ENCODE assay signal across 26 cellular contexts in genomic region chr10:117441366-117441765, GRCh38.
DNase-seq lines count a peak whose midpoint lies in the region; ATAC-seq, FAIRE-seq and TF ChIP-seq lines count a peak whose summit lies in the region.
"Had no signal": no experiment of that assay in that cellular context is flagged by ENCODE, and none has a peak within 500 bp of the region (broad histone marks: within the 10 kb centered on the region; RNA-seq: fewer than 3 reads in every experiment).

No MANE protein-coding gene starts in this region.

- TF ChIP-seq CTCF in PC-9 (conservative IDR thresholded peaks at IDR 0.05), result no peak
- TF ChIP-seq CTCF in bronchial epithelial cell (IDR thresholded peaks at IDR 0.05; ENCODE audit: insufficient read depth, low read length, severe bottlenecking), result no peak
- TF ChIP-seq CTCF in thoracic aorta (IDR thresholded peaks at IDR 0.05), result no peak

- peak; percentile 25 for DNase-seq in NOMO-1 treated with DMSO at 0.1 percent for 48 hours (lab: John Stamatoyannopoulos, UW; ENCODE audit: unreplicated experiment)
- no peak for DNase-seq in NOMO-1 (lab: John Stamatoyannopoulos, UW; ENCODE audit: unreplicated experiment in 2 of 2)
- DNase-seq in PC-9, result no peak
- DNase-seq in bronchial epithelial cell (ENCODE audit: low read depth), result no peak
- DNase-seq in thoracic aorta (ENCODE audit: low spot score), result no peak
- DNase-seq in posterior cingulate gyrus, result no peak
- DNase-seq in sciatic nerve (ENCODE audit: low spot score), result no peak
- no peak for DNase-seq in ureter (ENCODE audit: low spot score)
- DNase-seq: activated CD4-positive, alpha-beta T cell treated with anti-CD3 and anti-CD28 coated beads for 48 hours; activated naive CD4-positive, alpha-beta T cell treated with anti-CD3 and anti-CD28 coated beads, Interleukin-2, amount 10 ng/mL, durations not matched to agents 7 days and 5 days; CD4-positive, alpha-beta memory T cell; effector CD8-positive, alpha-beta T cell; immature natural killer cell; NCI-H1417 treated with DMSO at 0.1 percent for 48 hours; NCI-H2081 treated with DMSO at 0.1 percent for 48 hours; NCI-H2227 treated with DMSO at 0.1 percent for 48 hours; NCI-H526 treated with DMSO at 0.1 percent for 48 hours; pancreas; stimulated activated CD4-positive, alpha-beta T cell treated with anti-CD3 and anti-CD28 coated beads, Interleukin-4, amount 100 ng/mL, for 1 hour; WERI-Rb-1 had no signal

- H4K20me1 ChIP-seq in PC-9 (ENCODE audit: insufficient read depth), result no peaks in the 10 kb centered on the region

- POLR2A ChIA-PET in PC-9 (lab: Charles Lee; ENCODE audit: unreplicated experiment), result no interaction called here

- H3K4me1 ChIP-seq in PC-9 (replicated peaks; ENCODE audit: insufficient read depth), result peaks cover 23% of the 10 kb centered on the region
- peaks cover 13 to 23% of the 10 kb centered on the region in 2 donors for H3K4me1 ChIP-seq in thoracic aorta (ENCODE audit: control insufficient read depth in 1 of 2, low read depth in 2 of 2)
- H3K4me1 ChIP-seq: pancreas had no signal

- H3K27ac ChIP-seq in PC-9, result peak overlapping the region; percentile 58
- H3K27ac ChIP-seq in thoracic aorta, result peak overlapping the region in 1 of 2 donors; percentile 74
- H3K27ac ChIP-seq: 22Rv1, pancreas, upper lobe of left lung, WERI-Rb-1 had no signal

- FAIRE-seq in bronchial epithelial cell (lab: Jason Lieb, UNC), result peak; percentile 96
- FAIRE-seq: colon, HepG2, pancreas had no signal

- peak overlapping the region; percentile 78 for H3K4me2 ChIP-seq in PC-9

- peak overlapping the region; percentile 58; the same call in 1 of the 2 replicates for H2AFZ ChIP-seq in PC-9

- H3K27me3 ChIP-seq in PC-9 (ENCODE audit: insufficient read depth, low read depth), result no peaks in the 10 kb centered on the region
- no peaks in the 10 kb centered on the region for H3K27me3 ChIP-seq in bronchial epithelial cell (ENCODE audit: control insufficient read depth, insufficient read depth, low read length)
- H3K27me3 ChIP-seq in thoracic aorta (replicated peaks; ENCODE audit: insufficient read depth), result no peaks in the 10 kb centered on the region
- H3K27me3 ChIP-seq: pancreas, upper lobe of left lung had no signal

- no TSS peak for BruUV-seq in PC-9 (replicated peaks; lab: Mats Ljungman, UMichigan)

- no peaks in the 10 kb centered on the region for H3K9me2 ChIP-seq in PC-9 (ENCODE audit: insufficient read depth)

- CTCF ChIA-PET in PC-9 (lab: Charles Lee), result no interaction called here

- H3K36me3 ChIP-seq in PC-9 (ENCODE audit: low read depth) (no peaks in the 10 kb centered on the region), bronchial epithelial cell (ENCODE audit: control insufficient read depth, insufficient read depth, low read length) (no peaks in the 10 kb centered on the region), thoracic aorta (no peaks in the 10 kb centered on the region)
- H3K36me3 ChIP-seq: HAP-1, pancreas, upper lobe of left lung, WERI-Rb-1 had no signal

- no peak for ATAC-seq in thoracic aorta (ENCODE audit: insufficient number of reproducible peaks, low FRiP score, low read depth)
- ATAC-seq in sciatic nerve, result no peak
- ATAC-seq: activated T-helper 17 cell treated with anti-CD3 and anti-CD28 coated beads, Interleukin-2, amount 50 U/mL, for 72 hours; HepG2 had no signal

- no peaks in the 10 kb centered on the region for H3K79me2 ChIP-seq in PC-9 (ENCODE audit: low read depth)

- H3F3A ChIP-seq in PC-9 (ENCODE audit: insufficient read depth, low read depth), result peaks cover 21% of the 10 kb centered on the region; the same call in 1 of the 2 replicates

- H3K4me3 ChIP-seq in PC-9 (no peak overlapping the region; the same call in 1 of the 2 replicates), bronchial epithelial cell (ENCODE audit: low read depth, low read length) (no peak overlapping the region), thoracic aorta (peak overlapping the region; percentile 39)
- H3K4me3 ChIP-seq: HAP-1, pancreas, upper lobe of left lung had no signal

- intact Hi-C loops in PC-9 (cut with micrococcal nuclease; ENCODE audit: unreplicated experiment) (loop anchor here (5.0 kb wide), 1 partner anchor 224 kb away; no protein-coding TSS in a partner anchor), posterior cingulate gyrus (cut with DNase I) (loop anchor here (5.0 kb wide), 1 partner anchor 801 kb away; no protein-coding TSS in a partner anchor), sciatic nerve (cut with DNase I) (no loop called here)

- H3K9me3 ChIP-seq in PC-9 (ENCODE audit: insufficient read depth, low read depth) (no peaks in the 10 kb centered on the region), thoracic aorta (no peaks in the 10 kb centered on the region)
- H3K9me3 ChIP-seq: pancreas, upper lobe of left lung had no signal
